Comparison of ENCODE assay signal across 8 cellular contexts in genomic region chr10:5447611-5448071, GRCh38. TPM values are rescaled to one million over a fixed set of nuclear protein-coding genes. Genes with fewer than 3 reads are reported as not detected.
DNase-seq lines count a peak whose midpoint lies in the region; ATAC-seq and TF ChIP-seq lines count a peak whose summit lies in the region.

No MANE protein-coding gene starts in this region.

- H3K27me3 ChIP-seq in skeletal muscle satellite cell (ENCODE audit: control insufficient read depth, insufficient read depth, low read length), result no peaks in the 10 kb centered on the region

- H3K9me3 Mint-ChIP-seq in activated naive CD4-positive, alpha-beta T cell treated with anti-CD3 and anti-CD28 coated beads, Interleukin-2, amount 50 U/mL, for 24 hours, result no peaks in the 10 kb centered on the region

- peaks cover 7% of the 10 kb centered on the region for H3K36me3 ChIP-seq in skeletal muscle satellite cell (ENCODE audit: insufficient read depth, low read length)

- peaks cover 7% of the 10 kb centered on the region for H3K36me3 Mint-ChIP-seq in activated naive CD4-positive, alpha-beta T cell treated with anti-CD3 and anti-CD28 coated beads, Interleukin-2, amount 50 U/mL, for 24 hours

- ATAC-seq in HG02973 (IDR thresholded peaks at IDR 0.05; ENCODE audit: unreplicated experiment), result peak; percentile 36

- TF ChIP-seq CTCF in fibroblast of the aortic adventitia (IDR thresholded peaks at IDR 0.05; ENCODE audit: insufficient read depth, low read length), result no peak

- H3K4me3 ChIP-seq in fibroblast of the aortic adventitia (ENCODE audit: low read depth, low read length) (peak overlapping the region; percentile 87), skeletal muscle satellite cell (ENCODE audit: low read length) (peak overlapping the region; percentile 75)

- peak overlapping the region; percentile 84 for H3K9ac ChIP-seq in skeletal muscle satellite cell (ENCODE audit: low read depth, low read length)

- H3K4me1 ChIP-seq in skeletal muscle satellite cell (ENCODE audit: control insufficient read depth, insufficient read depth, low read length), result peaks cover 27% of the 10 kb centered on the region

- no peak for DNase-seq in activated naive CD4-positive, alpha-beta T cell treated with Interleukin-2 at 50 U/mL for 16 hours
- DNase-seq in SW480 (ENCODE audit: low spot score) (peak; percentile 63), fibroblast of the aortic adventitia (ENCODE audit: low read depth) (peak; percentile 36), retina (no peak)
- DNase-seq in effector CD4-positive, alpha-beta T cell, result no peak

- peak overlapping the region; percentile 81 for H3K4me2 ChIP-seq in skeletal muscle satellite cell (ENCODE audit: low read length)

- H3K27me3 Mint-ChIP-seq in activated naive CD4-positive, alpha-beta T cell treated with anti-CD3 and anti-CD28 coated beads, Interleukin-2, amount 50 U/mL, for 24 hours, result no peaks in the 10 kb centered on the region

- H3K27ac Mint-ChIP-seq in activated naive CD4-positive, alpha-beta T cell treated with anti-CD3 and anti-CD28 coated beads, Interleukin-2, amount 50 U/mL, for 24 hours, result no peak overlapping the region

- peaks cover 52% of the 10 kb centered on the region for H3K4me1 Mint-ChIP-seq in activated naive CD4-positive, alpha-beta T cell treated with anti-CD3 and anti-CD28 coated beads, Interleukin-2, amount 50 U/mL, for 24 hours

- H3K4me3 Mint-ChIP-seq in activated naive CD4-positive, alpha-beta T cell treated with anti-CD3 and anti-CD28 coated beads, Interleukin-2, amount 50 U/mL, for 24 hours, result peak overlapping the region; percentile 95

- no peaks in the 10 kb centered on the region for H3K9me3 ChIP-seq in skeletal muscle satellite cell (replicated peaks; ENCODE audit: low read length)

RNA-seq across cellular contexts. Expression of gene NET1, which starts 35.3 kb away (rescaled TPM):
- total RNA-seq in fibroblast of the aortic adventitia (ENCODE audit: low replicate concordance), result 16.6 and 33.9 TPM in 2 replicates
- total RNA-seq in skeletal muscle satellite cell (2012; rRNA removed), result 21.3 and 26.6 TPM in 2 replicates

RNA-seq across cellular contexts. Expression of gene TUBAL3, which starts 43.0 kb away (rescaled TPM):
- total RNA-seq in fibroblast of the aortic adventitia (ENCODE audit: low replicate concordance), result not detected in 2 replicates
- total RNA-seq in skeletal muscle satellite cell (2012; rRNA removed), result not detected in 2 replicates

RNA-seq across cellular contexts. Expression of gene CALML5, which starts 51.7 kb away (rescaled TPM):
- not detected in 2 replicates for total RNA-seq in fibroblast of the aortic adventitia (ENCODE audit: low replicate concordance)
- not detected in 2 replicates for total RNA-seq in skeletal muscle satellite cell (2012; rRNA removed)

Comparison
In these comparisons a context has a peak if more than half of its experiments do, and no peak if none do; other contexts are left out.
1. DNase-seq: peak in SW480 (single experiment) and fibroblast of the aortic adventitia (single experiment); none in activated naive CD4-positive, alpha-beta T cell treated with Interleukin-2 at 50 U/mL for 16 hours (single experiment), effector CD4-positive, alpha-beta T cell (single experiment) and retina (single experiment).